Comparison of ENCODE assay signal across 15 cellular contexts in the genomic region with DNA sequence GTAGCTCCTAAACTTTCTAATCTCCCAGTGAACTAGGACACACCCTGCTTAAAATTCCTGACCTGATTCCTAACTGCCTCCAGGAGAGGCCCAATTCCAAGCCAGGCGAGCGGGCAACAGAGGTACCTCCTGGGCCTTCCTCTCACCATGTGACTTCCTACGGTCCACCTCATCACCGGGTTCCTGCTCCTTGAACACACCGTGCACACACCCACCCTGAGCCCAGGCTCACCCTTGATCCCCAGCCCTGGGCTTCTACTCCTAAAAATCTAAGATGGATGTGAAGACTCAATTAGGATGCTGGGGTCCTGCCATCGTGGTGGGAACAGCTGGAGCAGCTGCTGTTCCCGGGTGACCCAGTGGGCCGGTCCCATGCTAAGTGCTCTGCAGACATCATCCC.
DNase-seq lines count a peak whose midpoint lies in the region; ATAC-seq and TF ChIP-seq lines count a peak whose summit lies in the region.
"Had no signal": no experiment of that assay in that cellular context is flagged by ENCODE, and none has a peak within 500 bp of the region (broad histone marks: within the 10 kb centered on the region; RNA-seq: fewer than 3 reads in every experiment).

No MANE protein-coding gene starts in this region.

- H3K36me3 ChIP-seq in BE2C, result peaks cover 19% of the 10 kb centered on the region

- H3K27ac Mint-ChIP-seq in CD14-positive monocyte (peak overlapping the region in 6 of 7 donors; percentile 2 to 74 (median 44)), progenitor cell of endocrine pancreas (peak overlapping the region; percentile 11)
- peak overlapping the region; percentile 38 for H3K27ac Mint-ChIP-seq in activated T-helper 17 cell treated with anti-CD3 and anti-CD28 coated beads, Interleukin-2, amount 50 U/mL, for 72 hours

- H3K4me1 Mint-ChIP-seq in CD14-positive monocyte, result peaks cover 3% of the 10 kb centered on the region
- no peaks in the 10 kb centered on the region for H3K4me1 Mint-ChIP-seq in activated T-helper 17 cell treated with anti-CD3 and anti-CD28 coated beads, Interleukin-2, amount 50 U/mL, for 72 hours
- H3K4me1 Mint-ChIP-seq in progenitor cell of endocrine pancreas (ENCODE audit: low read depth), result no peaks in the 10 kb centered on the region

- H3K4me3 ChIP-seq in BE2C (ENCODE audit: low read depth, low read length), result no peak overlapping the region
- H3K4me3 ChIP-seq: BLaER1 treated with 17β-estradiol and CSF1 and Interleukin-3, amounts not matched to agents 10 nM and 100 nM; K562 had no signal

- H3K36me3 Mint-ChIP-seq in CD14-positive monocyte (peaks cover 54 to 88% of the 10 kb centered on the region in 2 donors), progenitor cell of endocrine pancreas (ENCODE audit: insufficient read depth) (peaks cover 2% of the 10 kb centered on the region)
- peaks cover 9% of the 10 kb centered on the region for H3K36me3 Mint-ChIP-seq in activated T-helper 17 cell treated with anti-CD3 and anti-CD28 coated beads, Interleukin-2, amount 50 U/mL, for 72 hours (ENCODE audit: low read depth)

- peaks cover 40% of the 10 kb centered on the region for H3K4me1 ChIP-seq in BE2C

- DNase-seq in CD14-positive monocyte (ENCODE audit: low spot score) (no peak), progenitor cell of endocrine pancreas (ENCODE audit: low spot score, unreplicated experiment) (no peak), SIG-M5 treated with dmso at 0.1 percent for 504 hours (lab: John Stamatoyannopoulos, UW; ENCODE audit: unreplicated experiment) (no peak), BE2C (no peak)
- DNase-seq: GF-D8; GOT3; MV-4-11; NCI-H187 treated with DMSO at 0.1 percent for 48 hours; NCI-H446; NK-92 treated with Interleukin-12 subunit alpha and Interleukin-12 subunit beta, amount 100 ng/mL, for 24 hours had no signal

- peak overlapping the region; percentile 3 for H3K27ac ChIP-seq in layer of hippocampus (ENCODE audit: low read depth, low read length)
- H3K27ac ChIP-seq: BLaER1 treated with 17β-estradiol and CSF1 and Interleukin-3, amounts not matched to agents 10 nM and 100 nM had no signal

- intact Hi-C loops in CD14-positive monocyte (cut with micrococcal nuclease), result no loop called here

- H3K4me3 Mint-ChIP-seq in CD14-positive monocyte (no peak overlapping the region), progenitor cell of endocrine pancreas (ENCODE audit: low read depth) (no peak overlapping the region)
- no peak overlapping the region for H3K4me3 Mint-ChIP-seq in activated T-helper 17 cell treated with anti-CD3 and anti-CD28 coated beads, Interleukin-2, amount 50 U/mL, for 72 hours

- peaks cover 0 to 3% (median 0%) of the 10 kb centered on the region in 3 donors for H3K27me3 Mint-ChIP-seq in CD14-positive monocyte (ENCODE audit: low read depth in 3 of 3)
- no peaks in the 10 kb centered on the region for H3K27me3 Mint-ChIP-seq in activated T-helper 17 cell treated with anti-CD3 and anti-CD28 coated beads, Interleukin-2, amount 50 U/mL, for 72 hours
- H3K27me3 Mint-ChIP-seq in progenitor cell of endocrine pancreas, result no peaks in the 10 kb centered on the region

- H3K9me3 ChIP-seq in BE2C, result no peaks in the 10 kb centered on the region

- peaks cover 0 to 3% (median 0%) of the 10 kb centered on the region in 7 donors for H3K9me3 Mint-ChIP-seq in CD14-positive monocyte
- no peaks in the 10 kb centered on the region for H3K9me3 Mint-ChIP-seq in activated T-helper 17 cell treated with anti-CD3 and anti-CD28 coated beads, Interleukin-2, amount 50 U/mL, for 72 hours
- no peaks in the 10 kb centered on the region for H3K9me3 Mint-ChIP-seq in progenitor cell of endocrine pancreas (ENCODE audit: low read depth)

- H3K27me3 ChIP-seq in layer of hippocampus (ENCODE audit: control insufficient read depth, insufficient read depth, low read length) (no peaks in the 10 kb centered on the region), BE2C (no peaks in the 10 kb centered on the region)
- H3K27me3 ChIP-seq: BLaER1 treated with 17β-estradiol and CSF1 and Interleukin-3, amounts not matched to agents 10 nM and 100 nM had no signal

- TF ChIP-seq CTCF in CD14-positive monocyte (IDR thresholded peaks at IDR 0.05) (no peak), progenitor cell of endocrine pancreas (IDR thresholded peaks at IDR 0.05; ENCODE audit: unreplicated experiment) (no peak), BE2C (IDR thresholded peaks at IDR 0.05; ENCODE audit: low read depth, low read length) (no peak)

- no peak for ATAC-seq in activated T-helper 17 cell treated with anti-CD3 and anti-CD28 coated beads, Interleukin-2, amount 50 U/mL, for 72 hours (replicated peaks)
- ATAC-seq in HG02938 (IDR thresholded peaks at IDR 0.05; ENCODE audit: unreplicated experiment), result no peak
- ATAC-seq: K562 had no signal
